25 cellular contexts compared by ENCODE assay signal in genomic region chr4:176186721-176187395, GRCh38. TPM values are rescaled to one million over a fixed set of nuclear protein-coding genes. Genes with fewer than 3 reads are reported as not detected.
DNase-seq lines count a peak whose midpoint lies in the region; ATAC-seq and TF ChIP-seq lines count a peak whose summit lies in the region.
"Had no signal": no experiment of that assay in that cellular context is flagged by ENCODE, and none has a peak within 500 bp of the region (broad histone marks: within the 10 kb centered on the region; RNA-seq: fewer than 3 reads in every experiment).

No MANE protein-coding gene starts in this region.

- dilution Hi-C loops in mammary epithelial cell (cut with HindIII; ENCODE audit: low sequenced_read_pairs) = no loop called here

- H3K9me3 Mint-ChIP-seq in MCF 10A (ENCODE audit: unreplicated experiment) = no peaks in the 10 kb centered on the region
- H3K9me3 Mint-ChIP-seq: activated CD4-positive, alpha-beta memory T cell treated with anti-CD3 and anti-CD28 coated beads for 36 hours; mesothelial cell of epicardium; T-helper 2 cell treated with Interferon-gamma antibody and Interleukin-4, amounts not matched to agents 5 μg/mL and 100 μg/mL, for 36 hours had no signal

- H3K27ac Mint-ChIP-seq in MCF 10A (ENCODE audit: low read depth, unreplicated experiment) = no peak overlapping the region
- H3K27ac Mint-ChIP-seq: activated CD4-positive, alpha-beta memory T cell treated with anti-CD3 and anti-CD28 coated beads for 36 hours; mesothelial cell of epicardium; progenitor cell of endocrine pancreas; T-helper 2 cell treated with Interferon-gamma antibody and Interleukin-4, amounts not matched to agents 5 μg/mL and 100 μg/mL, for 36 hours had no signal

- no peak overlapping the region for H3K27ac ChIP-seq in mammary epithelial cell (ENCODE audit: insufficient read depth, low read depth, low read length)
- H3K27ac ChIP-seq in coronary artery = peak overlapping the region; percentile 55 to 73
- peak overlapping the region; percentile 90 for H3K27ac ChIP-seq in psoas muscle
- H3K27ac ChIP-seq: KMS-11, spleen had no signal

- no peaks in the 10 kb centered on the region for H3K9me3 ChIP-seq in mammary epithelial cell (replicated peaks; ENCODE audit: insufficient read depth, low read length)
- H3K9me3 ChIP-seq in psoas muscle = no peaks in the 10 kb centered on the region
- H3K9me3 ChIP-seq: BLaER1 treated with 17β-estradiol and CSF1 and Interleukin-3, amounts not matched to agents 10 nM and 100 nM; spleen had no signal

- no peak for ATAC-seq in psoas muscle
- ATAC-seq: left lobe of liver had no signal

- no peak for DNase-seq in mammary epithelial cell
- DNase-seq in MCF 10A (ENCODE audit: unreplicated experiment) = no peak
- DNase-seq in coronary artery (ENCODE audit: low spot score) = no peak
- no peak for DNase-seq in psoas muscle
- no peak for DNase-seq in COLO668 (lab: John Stamatoyannopoulos, UW; ENCODE audit: unreplicated experiment)
- no peak for DNase-seq in NCI-H128 (lab: John Stamatoyannopoulos, UW; ENCODE audit: unreplicated experiment)
- no peak for DNase-seq in nucleus accumbens (lab: John Stamatoyannopoulos, UW)
- DNase-seq in middle frontal gyrus (ENCODE audit: extremely low spot score, low spot score) = no peak
- DNase-seq: activated CD4-positive, alpha-beta memory T cell treated with anti-CD3 and anti-CD28 coated beads for 36 hours; activated CD4-positive, CD25-positive, alpha-beta regulatory T cell; activated gamma-delta T cell; erythroblast; GDM1; NCI-H1092; NCI-H2081; NCI-H524; RPMI8226; spleen had no signal

- H3K79me2 ChIP-seq in mammary epithelial cell (ENCODE audit: insufficient read depth, low read length) = no peaks in the 10 kb centered on the region

- H3K36me3 Mint-ChIP-seq in MCF 10A (ENCODE audit: insufficient read depth, unreplicated experiment) = no peaks in the 10 kb centered on the region
- H3K36me3 Mint-ChIP-seq: activated CD4-positive, alpha-beta memory T cell treated with anti-CD3 and anti-CD28 coated beads for 36 hours; mesothelial cell of epicardium had no signal

- TF ChIP-seq CTCF in mammary epithelial cell (conservative IDR thresholded peaks at IDR 0.05 in 1 of 2, IDR thresholded peaks at IDR 0.05 in 1 of 2; ENCODE audit: extremely low read depth in 1 of 2, insufficient read depth in 1 of 2, low read depth in 1 of 2, low read length in 2 of 2) (no peak), MCF 10A (IDR thresholded peaks at IDR 0.05; ENCODE audit: unreplicated experiment) (no peak), coronary artery (IDR thresholded peaks at IDR 0.05) (no peak), psoas muscle (IDR thresholded peaks at IDR 0.05) (no peak)

- intact Hi-C loops in mammary epithelial cell (cut with micrococcal nuclease) = no loop called here
- intact Hi-C loops in MCF 10A (cut with micrococcal nuclease) = no loop called here
- intact Hi-C loops in psoas muscle (cut with DNase I) = loop anchor here in 1 of 2 donors (2.0 kb wide), 1 partner anchor 30 kb away; no protein-coding TSS in a partner anchor

- H3K27me3 ChIP-seq in mammary epithelial cell (ENCODE audit: insufficient read depth, low read length) (no peaks in the 10 kb centered on the region), psoas muscle (ENCODE audit: insufficient read depth in 3 of 3, low read length in 2 of 3) (no peaks in the 10 kb centered on the region)
- H3K27me3 ChIP-seq: BLaER1 treated with 17β-estradiol and CSF1 and Interleukin-3, amounts not matched to agents 10 nM and 100 nM had no signal

- 89% methylated on average over 6 of the region's 6 CpGs for WGBS in mammary epithelial cell (ENCODE audit: low coverage, missing lambda C conversion rate)
- 21 to 29% (median 28%) methylated on average over 6 of the region's 6 CpGs for WGBS in psoas muscle, 3 donors

- CTCF ChIA-PET in mammary epithelial cell (lab: Charles Lee; ENCODE audit: low non-redundant PET) (no interaction called here), MCF 10A (lab: Yijun Ruan, JAX) (no interaction called here)

- no peak overlapping the region for H3K9ac ChIP-seq in mammary epithelial cell (ENCODE audit: insufficient read depth, low read length)
- H3K9ac ChIP-seq: BLaER1 treated with 17β-estradiol and CSF1 and Interleukin-3, amounts not matched to agents 10 nM and 100 nM; KMS-11 had no signal

- POLR2A ChIA-PET in MCF 10A (lab: Yijun Ruan, JAX) = no interaction called here

- H3K4me1 Mint-ChIP-seq in MCF 10A (ENCODE audit: insufficient read depth, unreplicated experiment) = peaks cover 10% of the 10 kb centered on the region
- H3K4me1 Mint-ChIP-seq: mesothelial cell of epicardium had no signal

- no peaks in the 10 kb centered on the region for H3K27me3 Mint-ChIP-seq in MCF 10A (ENCODE audit: insufficient read depth, unreplicated experiment)
- H3K27me3 Mint-ChIP-seq: progenitor cell of endocrine pancreas had no signal

- H4K20me1 ChIP-seq in mammary epithelial cell (ENCODE audit: insufficient read depth, low read length) = no peaks in the 10 kb centered on the region
- H4K20me1 ChIP-seq: BLaER1 treated with 17β-estradiol and CSF1 and Interleukin-3, amounts not matched to agents 10 nM and 100 nM had no signal

- H3K4me1 ChIP-seq in mammary epithelial cell (ENCODE audit: insufficient read depth, low read length) = peaks cover 3% of the 10 kb centered on the region
- peaks cover 44% of the 10 kb centered on the region for H3K4me1 ChIP-seq in psoas muscle
- H3K4me1 ChIP-seq: spleen had no signal

- H2AFZ ChIP-seq in mammary epithelial cell (ENCODE audit: low read depth, low read length) = no peak overlapping the region

- BruUV-seq in mammary epithelial cell (replicated peaks; lab: Mats Ljungman, UMichigan) (TSS peak; percentile 37), MCF 10A (replicated peaks; lab: Mats Ljungman, UMichigan) (no TSS peak)

- H3K4me3 Mint-ChIP-seq in MCF 10A (ENCODE audit: unreplicated experiment) = no peak overlapping the region
- H3K4me3 Mint-ChIP-seq: activated CD4-positive, alpha-beta memory T cell treated with anti-CD3 and anti-CD28 coated beads for 36 hours; mesothelial cell of epicardium; T-helper 2 cell treated with Interferon-gamma antibody and Interleukin-4, amounts not matched to agents 5 μg/mL and 100 μg/mL, for 36 hours had no signal

- H3K4me3 ChIP-seq in mammary epithelial cell (replicated peaks in 1 of 3; ENCODE audit: insufficient read depth in 1 of 3, low read depth in 2 of 3, low read length in 3 of 3) (no peak overlapping the region), coronary artery (no peak overlapping the region), psoas muscle (peak overlapping the region; percentile 1)
- H3K4me3 ChIP-seq: BLaER1 treated with 17β-estradiol and CSF1 and Interleukin-3, amounts not matched to agents 10 nM and 100 nM; spleen had no signal

- H3K4me2 ChIP-seq in mammary epithelial cell (ENCODE audit: insufficient read depth, low read depth, low read length) = no peak overlapping the region
- H3K4me2 ChIP-seq: KMS-11 had no signal

- no peaks in the 10 kb centered on the region for H3K36me3 ChIP-seq in mammary epithelial cell (ENCODE audit: insufficient read depth, low read length)
- H3K36me3 ChIP-seq in psoas muscle (ENCODE audit: insufficient read depth in 1 of 2, low read depth in 1 of 2) = no peaks in the 10 kb centered on the region
- H3K36me3 ChIP-seq: BLaER1 treated with 17β-estradiol and CSF1 and Interleukin-3, amounts not matched to agents 10 nM and 100 nM; spleen had no signal

- in situ Hi-C loops in mammary epithelial cell (cut with MboI; ENCODE audit: low sequenced_read_pairs in 2 of 2) = no loop called here

RNA-seq across cellular contexts. Expression of gene SPATA4, which starts 8.5 kb away (rescaled TPM):
- total RNA-seq in mammary epithelial cell (under 1 TPM; 0.17 to 0.94 TPM), MCF 10A (2022) (0.21 and 0.44 TPM in 2 replicates), psoas muscle (1 to 10 TPM in 2 of 4 donors, under 1 TPM in 2; 0.38 to 1.7 (median 0.74) TPM)
- polyA plus RNA-seq in mammary epithelial cell (0.06 TPM), psoas muscle (1 to 10 TPM in 1 of 3 donors, under 1 TPM in 2; 0.08 to 1.2 (median 0.75) TPM)
- not detected for polyA minus RNA-seq in mammary epithelial cell
- total RNA-seq: activated CD4-positive, alpha-beta memory T cell treated with anti-CD3 and anti-CD28 coated beads for 36 hours; left lobe of liver; spleen had no signal
- polyA plus RNA-seq: neural cell, spleen had no signal
